8 cellular contexts compared by ENCODE assay signal in genomic region chr16:56930516-56931252, GRCh38. TPM values are rescaled to one million over a fixed set of nuclear protein-coding genes. Genes with fewer than 3 reads are reported as not detected.
DNase-seq lines count a peak whose midpoint lies in the region; ATAC-seq, FAIRE-seq and TF ChIP-seq lines count a peak whose summit lies in the region.

No MANE protein-coding gene starts in this region.

- TF ChIP-seq CTCF in astrocyte (IDR thresholded peaks at IDR 0.05; ENCODE audit: insufficient read depth, low read depth, low read length): no peak
- no peak for TF ChIP-seq CTCF in neural crest cell (conservative IDR thresholded peaks at IDR 0.05)

- H3K4me3 ChIP-seq in CD8-positive, alpha-beta memory T cell (ENCODE audit: low read length): no peak overlapping the region
- no peak overlapping the region for H3K4me3 ChIP-seq in astrocyte (ENCODE audit: insufficient read depth, low read depth, low read length)

- CTCF ChIA-PET in CD8-positive, alpha-beta memory T cell (lab: Charles Lee): interaction anchor here (0.6 to 1.3 kb wide), 3 partner anchors 64 to 195 kb away, joined by 3 to 7 read pairs (median 3); no protein-coding TSS in a partner anchor

- H3K4me3 Mint-ChIP-seq in CD8-positive, alpha-beta memory T cell: peak overlapping the region; percentile 73 to 100 (median 98)
- H3K4me3 Mint-ChIP-seq in astrocyte (ENCODE audit: unreplicated experiment) (peak overlapping the region; percentile 64), neural crest cell (peak overlapping the region; percentile 87)

- H3K4me2 ChIP-seq in astrocyte (ENCODE audit: low read length): peak overlapping the region; percentile 82

- H3K27ac Mint-ChIP-seq in CD8-positive, alpha-beta memory T cell: peak overlapping the region; percentile 91 to 99 (median 97)
- peak overlapping the region; percentile 84 for H3K27ac Mint-ChIP-seq in astrocyte (ENCODE audit: unreplicated experiment)
- H3K27ac Mint-ChIP-seq in neural crest cell (ENCODE audit: unreplicated experiment): no peak overlapping the region

- no peaks in the 10 kb centered on the region for H3K27me3 ChIP-seq in CD8-positive, alpha-beta memory T cell (ENCODE audit: insufficient read depth, low read length, poor library complexity, severe bottlenecking)
- H3K27me3 ChIP-seq in astrocyte (ENCODE audit: insufficient read depth, low read length): no peaks in the 10 kb centered on the region

- peaks cover 30 to 34% (median 33%) of the 10 kb centered on the region in 3 donors for H3K4me1 Mint-ChIP-seq in CD8-positive, alpha-beta memory T cell
- H3K4me1 Mint-ChIP-seq in astrocyte (ENCODE audit: low read depth, unreplicated experiment) (peaks cover 9% of the 10 kb centered on the region), neural crest cell (peaks cover 38% of the 10 kb centered on the region)

- peak overlapping the region; percentile 97 for H3K9ac ChIP-seq in astrocyte (ENCODE audit: low read length)

- peaks cover 8% of the 10 kb centered on the region for H3K36me3 ChIP-seq in CD8-positive, alpha-beta memory T cell (ENCODE audit: insufficient read depth, low read length)
- H3K36me3 ChIP-seq in astrocyte (ENCODE audit: insufficient read depth, low read length): peaks cover 15% of the 10 kb centered on the region

- peak overlapping the region; percentile 27 for H2AFZ ChIP-seq in astrocyte (ENCODE audit: low read depth, low read length)

- peaks cover 5 to 34% (median 12%) of the 10 kb centered on the region in 3 donors for H3K36me3 Mint-ChIP-seq in CD8-positive, alpha-beta memory T cell
- H3K36me3 Mint-ChIP-seq in astrocyte (ENCODE audit: low read depth, unreplicated experiment): peaks cover 11% of the 10 kb centered on the region
- H3K36me3 Mint-ChIP-seq in neural crest cell (ENCODE audit: low read depth): no peaks in the 10 kb centered on the region

- peaks cover 34% of the 10 kb centered on the region for H4K20me1 ChIP-seq in astrocyte (ENCODE audit: insufficient read depth, low read length)

- no peaks in the 10 kb centered on the region for H3K9me3 ChIP-seq in CD8-positive, alpha-beta memory T cell (ENCODE audit: low read length)
- H3K9me3 ChIP-seq in astrocyte (ENCODE audit: insufficient read depth, low read depth, low read length): no peaks in the 10 kb centered on the region

- no peaks in the 10 kb centered on the region for H3K9me3 Mint-ChIP-seq in CD8-positive, alpha-beta memory T cell
- H3K9me3 Mint-ChIP-seq in astrocyte (ENCODE audit: unreplicated experiment): no peaks in the 10 kb centered on the region
- H3K9me3 Mint-ChIP-seq in neural crest cell: no peaks in the 10 kb centered on the region

- POLR2A ChIA-PET in CD8-positive, alpha-beta memory T cell (lab: Charles Lee): interaction anchor here (0.6 to 2.6 kb wide), 8 partner anchors 11 to 585 kb away, joined by 3 to 18 read pairs (median 5); partner anchors contain the start of genes PSME3IP1 and RSPRY1

- peaks cover 33% of the 10 kb centered on the region for H3K4me1 ChIP-seq in CD8-positive, alpha-beta memory T cell (ENCODE audit: insufficient read depth, low read length)
- H3K4me1 ChIP-seq in astrocyte (ENCODE audit: insufficient read depth, low read length): peaks cover 10% of the 10 kb centered on the region

- H3K27me3 Mint-ChIP-seq in CD8-positive, alpha-beta memory T cell: peaks cover 0 to 5% of the 10 kb centered on the region in 2 donors
- H3K27me3 Mint-ChIP-seq in astrocyte (ENCODE audit: low read depth, unreplicated experiment) (peaks cover 2% of the 10 kb centered on the region), neural crest cell (ENCODE audit: low read depth) (no peaks in the 10 kb centered on the region)

- no peak for FAIRE-seq in astrocyte (lab: Jason Lieb, UNC)

- peaks cover 38% of the 10 kb centered on the region for H3K79me2 ChIP-seq in astrocyte (ENCODE audit: insufficient read depth, low read length)

- peak overlapping the region; percentile 95 for H3K27ac ChIP-seq in CD8-positive, alpha-beta memory T cell (ENCODE audit: low read depth, low read length)
- no peak overlapping the region for H3K27ac ChIP-seq in astrocyte (ENCODE audit: low read depth, low read length)

- no peak for DNase-seq in CD8-positive, alpha-beta memory T cell
- DNase-seq in NCI-H1436 (lab: John Stamatoyannopoulos, UW): peak; percentile 77
- DNase-seq in astrocyte (ENCODE audit: low read depth): no peak
- no peak for DNase-seq in neural crest cell (ENCODE audit: low read depth, low spot score)
- no peak for DNase-seq in midbrain (lab: John Stamatoyannopoulos, UW)
- no peak for DNase-seq in putamen (ENCODE audit: low spot score)

- no peak for ATAC-seq in GM19467 (IDR thresholded peaks at IDR 0.05; ENCODE audit: unreplicated experiment)
- no peak for ATAC-seq in HG03442 (IDR thresholded peaks at IDR 0.05; ENCODE audit: unreplicated experiment)

RNA-seq across cellular contexts. Expression of gene HERPUD1, which starts 1.3 kb away (rescaled TPM):
- 100 to 1,000 TPM; 162 to 176 TPM for total RNA-seq in CD8-positive, alpha-beta memory T cell
- 107 TPM for polyA plus RNA-seq in CD8-positive, alpha-beta memory T cell
- total RNA-seq in astrocyte (234 and 252 TPM in 2 replicates), neural crest cell (32.9 and 34.0 TPM in 2 replicates)

RNA-seq across cellular contexts. Expression of gene CETP, which starts 31.1 kb away (rescaled TPM):
- total RNA-seq in CD8-positive, alpha-beta memory T cell: not detected
- polyA plus RNA-seq in CD8-positive, alpha-beta memory T cell: not detected
- 0.17 TPM in 1 of 2 replicates, not detected in the other for total RNA-seq in astrocyte
- total RNA-seq in neural crest cell: not detected in 2 replicates

RNA-seq across cellular contexts. Expression of gene NLRC5, which starts 58.7 kb away (rescaled TPM):
- 100 to 1,000 TPM; 173 to 178 TPM for total RNA-seq in CD8-positive, alpha-beta memory T cell
- 165 TPM for polyA plus RNA-seq in CD8-positive, alpha-beta memory T cell
- total RNA-seq in astrocyte: 29.9 and 33.1 TPM in 2 replicates
- 0.26 TPM in 1 of 2 replicates, not detected in the other for total RNA-seq in neural crest cell

Comparison
In these comparisons a context has a peak if more than half of its experiments do, and no peak if none do; other contexts are left out.
1. RNA of gene NLRC5, which starts 58.7 kb away (total RNA-seq): 173 to 178 TPM in CD8-positive, alpha-beta memory T cell and 29.9 to 33.1 TPM in astrocyte; 0.26 TPM in neural crest cell; every median in the first group is over 10 times any median in the second.
2. Peak in every context shown above with its lines, with median percentiles within 50 percentile points of each other: H3K4me3 Mint-ChIP-seq.